In genomic region chr2:238247002-238247822, GRCh38 we compare ENCODE assay signal across 1 cellular context.
TF ChIP-seq lines count a peak whose summit lies in the region.

No MANE protein-coding gene starts in this region.

TF ChIP-seq in liver, 16 proteins besides CTCF, POLR2A, EP300 and RAD21:
- TF ChIP-seq RXRA (IDR thresholded peaks at IDR 0.05), result no peak
- TF ChIP-seq YY1 (IDR thresholded peaks at IDR 0.05), result no peak
- TF ChIP-seq TAF1 (conservative IDR thresholded peaks at IDR 0.05), result no peak
- TF ChIP-seq ZBTB33 (IDR thresholded peaks at IDR 0.05), result no peak
- TF ChIP-seq ATF3 (IDR thresholded peaks at IDR 0.05), result peak; percentile 42
